1 cellular context compared by ENCODE assay signal in the genomic region with DNA sequence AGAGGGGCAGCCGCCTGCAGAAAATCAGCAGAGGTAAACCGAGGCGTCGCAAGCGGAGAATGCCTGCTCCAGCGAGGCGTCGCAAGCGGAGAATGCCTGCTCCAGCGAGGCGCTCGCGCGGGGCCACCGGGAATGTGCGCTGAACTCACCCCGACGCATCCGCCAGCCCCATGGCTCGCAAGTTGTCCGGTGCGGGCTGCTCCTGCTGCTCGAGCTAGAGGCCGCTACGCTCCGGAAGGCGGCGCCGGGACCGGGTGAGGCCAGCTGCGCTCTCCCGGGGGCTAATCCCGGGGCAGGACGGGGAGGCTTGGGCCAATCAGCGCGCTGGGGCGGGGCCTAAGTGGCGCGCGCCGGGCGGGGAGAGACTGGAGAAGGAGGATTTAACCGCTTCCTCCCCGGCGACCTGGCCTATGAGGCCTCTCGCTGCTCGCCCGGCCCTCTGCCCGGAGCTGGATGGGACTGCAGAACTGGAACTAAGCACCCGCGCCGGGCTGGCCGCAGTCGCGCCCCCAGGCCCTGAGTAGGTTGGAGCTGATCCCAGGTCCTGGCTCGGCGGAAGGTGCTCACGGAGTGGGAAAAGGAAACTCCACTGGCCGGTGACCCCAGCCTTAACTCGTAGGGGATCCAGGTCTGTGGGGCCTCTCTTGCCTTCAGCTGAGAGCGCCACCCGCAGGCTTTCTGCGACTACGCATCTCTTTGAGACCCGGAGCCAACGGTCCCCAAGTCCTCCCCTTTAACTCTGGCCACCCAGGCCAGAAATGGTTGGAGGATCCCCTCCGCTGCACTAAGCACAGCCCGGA.
TF ChIP-seq lines count a peak whose summit lies in the region.

Gene SLC26A6, minus strand, starts transcription at position 240 of the 800 bp plus-strand sequence. Its CDS starts 68 bp downstream, at position 172.

TF ChIP-seq in liver, 16 proteins besides CTCF, POLR2A, EP300 and RAD21 (continued from another document):
- TF ChIP-seq, protein P1, sequence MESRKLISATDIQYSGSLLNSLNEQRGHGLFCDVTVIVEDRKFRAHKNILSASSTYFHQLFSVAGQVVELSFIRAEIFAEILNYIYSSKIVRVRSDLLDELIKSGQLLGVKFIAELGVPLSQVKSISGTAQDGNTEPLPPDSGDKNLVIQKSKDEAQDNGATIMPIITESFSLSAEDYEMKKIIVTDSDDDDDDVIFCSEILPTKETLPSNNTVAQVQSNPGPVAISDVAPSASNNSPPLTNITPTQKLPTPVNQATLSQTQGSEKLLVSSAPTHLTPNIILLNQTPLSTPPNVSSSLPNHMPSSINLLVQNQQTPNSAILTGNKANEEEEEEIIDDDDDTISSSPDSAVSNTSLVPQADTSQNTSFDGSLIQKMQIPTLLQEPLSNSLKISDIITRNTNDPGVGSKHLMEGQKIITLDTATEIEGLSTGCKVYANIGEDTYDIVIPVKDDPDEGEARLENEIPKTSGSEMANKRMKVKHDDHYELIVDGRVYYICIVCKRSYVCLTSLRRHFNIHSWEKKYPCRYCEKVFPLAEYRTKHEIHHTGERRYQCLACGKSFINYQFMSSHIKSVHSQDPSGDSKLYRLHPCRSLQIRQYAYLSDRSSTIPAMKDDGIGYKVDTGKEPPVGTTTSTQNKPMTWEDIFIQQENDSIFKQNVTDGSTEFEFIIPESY (IDR thresholded peaks at IDR 0.05): no peak
- TF ChIP-seq GABPA (IDR thresholded peaks at IDR 0.05 in 1 of 2, conservative IDR thresholded peaks at IDR 0.05 in 1 of 2): peak in 1 of 2 donors; percentile 69
